Comparison of ENCODE assay signal across 8 cellular contexts in the genomic region with DNA sequence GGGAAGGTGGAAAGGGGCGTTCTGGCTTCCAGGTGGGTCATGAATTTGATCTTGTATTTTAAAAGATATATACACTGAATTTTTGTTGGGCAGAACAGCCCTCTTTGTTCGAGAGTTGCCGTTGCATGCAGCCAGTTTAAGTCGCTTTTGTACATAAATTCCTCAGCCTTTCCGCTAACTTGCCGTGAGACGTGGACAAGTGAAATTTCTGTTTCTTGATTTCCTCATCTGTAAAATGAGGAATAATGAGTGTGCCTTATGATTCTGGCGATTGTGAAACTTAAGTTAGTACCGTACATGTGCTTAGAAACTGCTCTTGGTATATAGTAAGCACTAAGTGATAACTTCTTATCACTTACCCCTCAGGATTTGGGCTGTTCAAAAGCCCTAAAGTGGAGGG. TPM values are rescaled to one million over a fixed set of nuclear protein-coding genes. Genes with fewer than 3 reads are reported as not detected.
DNase-seq lines count a peak whose midpoint lies in the region; ATAC-seq and TF ChIP-seq lines count a peak whose summit lies in the region.

No MANE protein-coding gene starts in this region.

- peaks cover 13% of the 10 kb centered on the region for H3K27me3 ChIP-seq in iPS-15b (ENCODE audit: control insufficient read depth, insufficient read depth, low read length)

- DNase-seq in AML-193 (lab: John Stamatoyannopoulos, UW) (peak; percentile 70 to 80), HS-5 (ENCODE audit: low read depth) (peak; percentile 32)
- DNase-seq in activated CD8-positive, alpha-beta T cell treated with anti-CD3 and anti-CD28 coated beads for 36 hours = no peak

- H3K9me3 Mint-ChIP-seq in activated CD8-positive, alpha-beta T cell treated with anti-CD3 and anti-CD28 coated beads for 36 hours = no peaks in the 10 kb centered on the region
- H3K9me3 Mint-ChIP-seq in stimulated activated memory B cell treated with anti-CD40 and anti-IgM and Interleukin-4, amounts not matched to agents 10 μg/mL and 1 μg/mL and 100 μg/mL, for 72 hours = no peaks in the 10 kb centered on the region

- peak overlapping the region; percentile 90 for H3K4me3 Mint-ChIP-seq in activated CD8-positive, alpha-beta T cell treated with anti-CD3 and anti-CD28 coated beads for 36 hours
- peak overlapping the region; percentile 90 for H3K4me3 Mint-ChIP-seq in stimulated activated memory B cell treated with anti-CD40 and anti-IgM and Interleukin-4, amounts not matched to agents 10 μg/mL and 1 μg/mL and 100 μg/mL, for 72 hours

- peak overlapping the region; percentile 96 for H3K9ac ChIP-seq in iPS-15b (ENCODE audit: low read depth, low read length)

- peak overlapping the region; percentile 83 for H3K4me3 ChIP-seq in iPS-15b (ENCODE audit: low read depth, low read length)

- H3K9me3 ChIP-seq in iPS-15b (ENCODE audit: control insufficient read depth, insufficient read depth, low read length) = no peaks in the 10 kb centered on the region

- no peak for TF ChIP-seq CTCF in activated CD8-positive, alpha-beta T cell treated with anti-CD3 and anti-CD28 coated beads for 36 hours (IDR thresholded peaks at IDR 0.05)

- peaks cover 10% of the 10 kb centered on the region for H3K4me1 ChIP-seq in iPS-15b (ENCODE audit: control insufficient read depth, insufficient read depth, low read length)

- H3K36me3 Mint-ChIP-seq in activated CD8-positive, alpha-beta T cell treated with anti-CD3 and anti-CD28 coated beads for 36 hours (ENCODE audit: low read depth) = peaks cover 35% of the 10 kb centered on the region
- peaks cover 36% of the 10 kb centered on the region for H3K36me3 Mint-ChIP-seq in stimulated activated memory B cell treated with anti-CD40 and anti-IgM and Interleukin-4, amounts not matched to agents 10 μg/mL and 1 μg/mL and 100 μg/mL, for 72 hours

- CTCF ChIA-PET in activated CD8-positive, alpha-beta T cell treated with anti-CD3 and anti-CD28 coated beads for 36 hours (lab: Charles Lee) = interaction anchor here (1.4 kb wide), 1 partner anchor 28 kb away, joined by 3 read pairs; no protein-coding TSS in a partner anchor

- H3K27ac Mint-ChIP-seq in activated CD8-positive, alpha-beta T cell treated with anti-CD3 and anti-CD28 coated beads for 36 hours = peak overlapping the region; percentile 85
- H3K27ac Mint-ChIP-seq in stimulated activated memory B cell treated with anti-CD40 and anti-IgM and Interleukin-4, amounts not matched to agents 10 μg/mL and 1 μg/mL and 100 μg/mL, for 72 hours = peak overlapping the region; percentile 90

- no peak for ATAC-seq in activated CD8-positive, alpha-beta T cell treated with anti-CD3 and anti-CD28 coated beads for 36 hours
- no peak for ATAC-seq in stimulated activated memory B cell treated with anti-CD40 and anti-IgM and Interleukin-4, amounts not matched to agents 10 μg/mL and 1 μg/mL and 100 μg/mL, for 72 hours
- ATAC-seq in GM21367 (IDR thresholded peaks at IDR 0.05; ENCODE audit: unreplicated experiment) (no peak), GM18873 (IDR thresholded peaks at IDR 0.05; ENCODE audit: low FRiP score, unreplicated experiment) (no peak), HG02623 (IDR thresholded peaks at IDR 0.05; ENCODE audit: unreplicated experiment) (no peak)

- H3K27me3 Mint-ChIP-seq in activated CD8-positive, alpha-beta T cell treated with anti-CD3 and anti-CD28 coated beads for 36 hours = no peaks in the 10 kb centered on the region
- no peaks in the 10 kb centered on the region for H3K27me3 Mint-ChIP-seq in stimulated activated memory B cell treated with anti-CD40 and anti-IgM and Interleukin-4, amounts not matched to agents 10 μg/mL and 1 μg/mL and 100 μg/mL, for 72 hours

- no peaks in the 10 kb centered on the region for H3K36me3 ChIP-seq in iPS-15b (ENCODE audit: control insufficient read depth, insufficient read depth, low read length)

- intact Hi-C loops in activated CD8-positive, alpha-beta T cell treated with anti-CD3 and anti-CD28 coated beads for 36 hours (cut with micrococcal nuclease) = loop anchor here (10.0 kb wide), 1 partner anchor 90 kb away; a partner anchor contains a TSS

- POLR2A ChIA-PET in activated CD8-positive, alpha-beta T cell treated with anti-CD3 and anti-CD28 coated beads for 36 hours (lab: Charles Lee) = interaction anchor here (1.3 to 3.4 kb wide), 2 partner anchors 79 to 85 kb away, joined by 4 to 17 read pairs; a partner anchor contains a TSS

- peaks cover 44% of the 10 kb centered on the region for H3K4me1 Mint-ChIP-seq in activated CD8-positive, alpha-beta T cell treated with anti-CD3 and anti-CD28 coated beads for 36 hours (ENCODE audit: low read depth)
- peaks cover 51% of the 10 kb centered on the region for H3K4me1 Mint-ChIP-seq in stimulated activated memory B cell treated with anti-CD40 and anti-IgM and Interleukin-4, amounts not matched to agents 10 μg/mL and 1 μg/mL and 100 μg/mL, for 72 hours

RNA-seq across cellular contexts. Expression of a gene that starts 1.3 kb away (rescaled TPM):
- total RNA-seq in activated CD8-positive, alpha-beta T cell treated with anti-CD3 and anti-CD28 coated beads for 36 hours = 1 to 10 TPM; 4.0 to 4.6 TPM
